ENCODE assay signal across 25 cellular contexts in the genomic region with DNA sequence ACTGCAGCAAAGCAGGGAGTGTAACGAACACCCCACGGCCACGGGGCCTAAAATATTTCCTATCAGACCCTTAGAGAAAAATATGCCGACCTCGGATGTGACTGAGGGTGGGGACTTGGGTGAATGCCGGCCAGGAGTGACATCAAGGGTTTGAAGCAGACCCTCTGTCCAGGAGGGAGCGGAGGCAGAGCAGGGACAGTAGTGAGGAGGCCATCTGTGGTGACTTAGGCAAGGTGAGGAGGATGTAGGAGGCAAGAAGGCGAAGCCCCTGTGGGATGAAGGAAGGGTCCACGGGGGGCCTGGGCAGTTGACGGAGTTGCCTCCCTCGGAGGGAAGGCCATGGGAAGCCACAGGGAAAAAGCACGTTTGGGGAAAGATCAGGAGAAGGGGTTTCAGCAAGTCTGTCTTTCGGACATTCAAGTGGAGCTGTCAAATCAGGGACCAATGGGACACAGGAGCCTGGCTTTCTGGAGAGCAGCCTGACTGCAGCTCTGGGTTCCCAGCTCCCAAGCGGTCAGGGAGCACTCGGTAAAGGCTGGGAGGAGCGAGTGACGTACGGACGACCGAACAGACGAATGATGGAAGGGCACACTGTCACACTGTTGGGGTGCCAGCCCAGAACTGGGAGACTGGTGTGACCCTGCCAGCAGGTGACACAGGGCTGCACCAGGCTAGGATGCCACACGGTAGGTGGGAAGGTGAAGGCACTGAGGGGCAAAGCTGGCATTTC.
"Had no signal": no experiment of that assay in that cellular context is flagged by ENCODE, and none has a peak within 500 bp of the region (broad histone marks: within the 10 kb centered on the region; RNA-seq: fewer than 3 reads in every experiment).

No MANE protein-coding gene starts in this region.

- H3K4me3 Mint-ChIP-seq: activated B cell treated with CpG ODN at 0.5 μM for 24 hours; activated CD4-positive, alpha-beta T cell treated with anti-CD3 and anti-CD28 coated beads for 36 hours; activated naive CD4-positive, alpha-beta T cell treated with anti-CD3 and anti-CD28 coated beads for 36 hours; effector memory CD8-positive, alpha-beta T cell; memory B cell; stimulated activated naive CD8-positive, alpha-beta T cell treated with anti-CD3 and anti-CD28 coated beads, Interleukin-15, Interleukin-2, amounts not matched to agents 100 ng/mL and 50 ng/mL, for 24 hours had no signal

- H3K9me3 ChIP-seq: body of pancreas, esophagus squamous epithelium, gastrocnemius medialis, heart left ventricle, mucosa of descending colon, ovary, psoas muscle, thyroid gland, upper lobe of right lung had no signal

- H3K36me3 ChIP-seq: gastrocnemius medialis, ovary, upper lobe of right lung had no signal

- H3K9me3 Mint-ChIP-seq: activated B cell treated with CpG ODN at 0.5 μM for 24 hours; activated naive CD4-positive, alpha-beta T cell treated with anti-CD3 and anti-CD28 coated beads for 36 hours; effector memory CD8-positive, alpha-beta T cell; memory B cell; stimulated activated naive CD8-positive, alpha-beta T cell treated with anti-CD3 and anti-CD28 coated beads, Interleukin-15, Interleukin-2, amounts not matched to agents 100 ng/mL and 50 ng/mL, for 24 hours had no signal

- FAIRE-seq: colon had no signal

- H3K4me1 ChIP-seq: gastrocnemius medialis, psoas muscle, upper lobe of right lung had no signal

- H3K27ac Mint-ChIP-seq: activated B cell treated with CpG ODN at 0.5 μM for 24 hours; activated CD4-positive, alpha-beta T cell treated with anti-CD3 and anti-CD28 coated beads for 36 hours; activated naive CD4-positive, alpha-beta T cell treated with anti-CD3 and anti-CD28 coated beads for 36 hours; effector memory CD8-positive, alpha-beta T cell; memory B cell; stimulated activated naive CD8-positive, alpha-beta T cell treated with anti-CD3 and anti-CD28 coated beads, Interleukin-15, Interleukin-2, amounts not matched to agents 100 ng/mL and 50 ng/mL, for 24 hours had no signal

- H3K27me3 ChIP-seq: body of pancreas, esophagus squamous epithelium, gastrocnemius medialis, heart left ventricle, ovary, thyroid gland, upper lobe of right lung had no signal

- H3K4me1 Mint-ChIP-seq: activated B cell treated with CpG ODN at 0.5 μM for 24 hours; activated CD4-positive, alpha-beta T cell treated with anti-CD3 and anti-CD28 coated beads for 36 hours had no signal

- H3K36me3 Mint-ChIP-seq: memory B cell had no signal

- H3K27me3 Mint-ChIP-seq: activated B cell treated with CpG ODN at 0.5 μM for 24 hours; activated CD4-positive, alpha-beta T cell treated with anti-CD3 and anti-CD28 coated beads for 36 hours; effector memory CD8-positive, alpha-beta T cell; memory B cell; stimulated activated naive CD8-positive, alpha-beta T cell treated with anti-CD3 and anti-CD28 coated beads, Interleukin-15, Interleukin-2, amounts not matched to agents 100 ng/mL and 50 ng/mL, for 24 hours had no signal

- H3K4me3 ChIP-seq: body of pancreas, esophagus squamous epithelium, gastrocnemius medialis, heart left ventricle, mucosa of descending colon, ovary, psoas muscle, thyroid gland, upper lobe of right lung had no signal

- H3K27ac ChIP-seq: body of pancreas, esophagus squamous epithelium, gastrocnemius medialis, heart left ventricle, ovary, psoas muscle, thyroid gland, upper lobe of right lung had no signal

- DNase-seq: activated B cell treated with CpG ODN at 0.5 μM for 24 hours; activated CD4-positive, alpha-beta T cell treated with anti-CD3 and anti-CD28 coated beads for 36 hours; activated CD4-positive, alpha-beta T cell treated with anti-CD3 and anti-CD28 coated beads, Interleukin-2, amount 50 U/mL, for 4 hours; activated naive CD4-positive, alpha-beta T cell treated with anti-CD3 and anti-CD28 coated beads for 36 hours; activated T-cell treated with anti-CD3 and anti-CD28 coated beads, Interleukin-2, amount 50 U/mL, for 48 hours; amygdala; body of pancreas; effector memory CD8-positive, alpha-beta T cell; esophagus squamous epithelium; gastrocnemius medialis; heart left ventricle; islet precursor cell; left cardiac atrium; mucosa of descending colon; psoas muscle; stimulated activated CD4-positive, alpha-beta T cell treated with anti-CD3 and anti-CD28 coated beads, Interleukin-12 subunit alpha, Interleukin-12 subunit beta, amount 100 ng/mL, for 4 hours; stimulated activated CD4-positive, alpha-beta T cell treated with anti-CD3 and anti-CD28 coated beads, Interleukin-4, amount 100 ng/mL, for 4 hours; substantia nigra; T1000; thyroid gland; upper lobe of right lung had no signal
